10 cellular contexts compared by ENCODE assay signal in the genomic region with DNA sequence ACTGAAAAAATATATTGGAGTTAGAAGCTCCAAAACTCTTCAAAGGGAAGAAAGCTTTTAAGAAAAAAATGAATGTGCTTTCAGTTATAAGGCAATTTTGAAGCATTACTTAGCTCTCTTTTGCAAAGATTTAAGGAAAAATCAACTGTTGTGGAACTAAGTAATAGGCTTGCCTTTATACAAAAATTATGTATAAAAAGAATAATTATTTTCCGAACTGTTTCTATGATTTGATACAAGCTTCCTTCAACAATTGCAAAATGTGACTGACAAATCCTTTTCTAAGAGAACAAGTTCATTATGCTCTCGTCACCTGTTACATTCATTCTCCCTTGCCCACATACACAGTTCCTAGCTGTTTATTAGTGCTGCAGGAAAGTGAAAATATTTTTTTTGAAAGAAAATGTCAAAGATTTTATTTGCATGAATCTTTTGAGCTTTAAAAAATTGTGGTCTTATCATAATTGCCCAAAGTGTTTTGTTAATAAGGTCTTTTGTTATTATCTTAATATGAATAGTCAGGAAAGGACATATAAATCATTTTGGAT.
DNase-seq lines count a peak whose midpoint lies in the region; ATAC-seq and TF ChIP-seq lines count a peak whose summit lies in the region.
"Had no signal": no experiment of that assay in that cellular context is flagged by ENCODE, and none has a peak within 500 bp of the region (broad histone marks: within the 10 kb centered on the region; RNA-seq: fewer than 3 reads in every experiment).

No MANE protein-coding gene starts in this region.

- H3K27me3 ChIP-seq in GM23248 (replicated peaks; ENCODE audit: insufficient read depth) (no peaks in the 10 kb centered on the region), adipocyte (replicated peaks; ENCODE audit: control insufficient read depth, insufficient read depth, low read length) (no peaks in the 10 kb centered on the region), skeletal muscle satellite cell (ENCODE audit: control insufficient read depth, insufficient read depth, low read length) (no peaks in the 10 kb centered on the region), spleen (replicated peaks in 1 of 7) (no peaks in the 10 kb centered on the region)

- no peak for TF ChIP-seq POLR2A in spleen (IDR thresholded peaks at IDR 0.05)

- H3K36me3 ChIP-seq in GM23248 (ENCODE audit: low read depth) (no peaks in the 10 kb centered on the region; the same call in 1 of the 2 replicates), adipocyte (ENCODE audit: control insufficient read depth, insufficient read depth, low read length, severe bottlenecking) (no peaks in the 10 kb centered on the region), skeletal muscle satellite cell (ENCODE audit: insufficient read depth, low read length) (no peaks in the 10 kb centered on the region), spleen (no peaks in the 10 kb centered on the region)

- TF ChIP-seq CTCF in spleen (IDR thresholded peaks at IDR 0.05 in 8 of 11, conservative IDR thresholded peaks at IDR 0.05 in 3 of 11) = no peak

- H3K9me2 ChIP-seq in GM23248 (ENCODE audit: insufficient read depth) = no peaks in the 10 kb centered on the region

- in situ Hi-C loops in GM23248 (cut with MboI) = loop anchor here (10.0 kb wide), 2 partner anchors 109 to 111 kb away; no protein-coding TSS in a partner anchor

- WGBS in GM23248 (ENCODE audit: low coverage in 1 of 2, low lambda C conversion rate in 2 of 2, missing lambda C conversion rate in 2 of 2), 2 experiments = 4 to 5% methylated on average over 2 of the region's 2 CpGs
- WGBS in spleen, 5 donors = 33 to 56% (median 53%) methylated on average over 2 of the region's 2 CpGs

- H3K9ac ChIP-seq in GM23248 (peak overlapping the region; percentile 89), adipocyte (ENCODE audit: low read length) (peak overlapping the region; percentile 87), skeletal muscle satellite cell (ENCODE audit: low read depth, low read length) (peak overlapping the region; percentile 90)

- peaks cover 43% of the 10 kb centered on the region for H3F3A ChIP-seq in GM23248 (ENCODE audit: insufficient read depth)

- peaks cover 24% of the 10 kb centered on the region for H3K4me1 ChIP-seq in GM23248 (ENCODE audit: insufficient read depth)
- peaks cover 10% of the 10 kb centered on the region for H3K4me1 ChIP-seq in adipocyte (ENCODE audit: control insufficient read depth, insufficient read depth, low read length)
- H3K4me1 ChIP-seq in skeletal muscle satellite cell (ENCODE audit: control insufficient read depth, insufficient read depth, low read length) = peaks cover 10% of the 10 kb centered on the region
- peaks cover 0 to 31% (median 7%) of the 10 kb centered on the region in 6 donors for H3K4me1 ChIP-seq in spleen

- peak overlapping the region; percentile 95 for H3K4me2 ChIP-seq in GM23248 (ENCODE audit: unreplicated experiment)
- peak overlapping the region; percentile 77 for H3K4me2 ChIP-seq in skeletal muscle satellite cell (ENCODE audit: low read length)

- no peaks in the 10 kb centered on the region for H4K20me1 ChIP-seq in GM23248 (ENCODE audit: insufficient read depth)

- ATAC-seq in HG02763 (IDR thresholded peaks at IDR 0.05; ENCODE audit: unreplicated experiment) = no peak

- intact Hi-C loops in spleen (cut with DNase I; ENCODE audit: low total_unique reads) = no loop called here

- H3K4me3 ChIP-seq in GM23248 (peak overlapping the region; percentile 82), adipocyte (ENCODE audit: low read length) (peak overlapping the region; percentile 82), skeletal muscle satellite cell (ENCODE audit: low read length) (peak overlapping the region; percentile 74), spleen (no peak overlapping the region)

- DNase-seq in GM23248 (peak; percentile 30), adipocyte (ENCODE audit: low read depth) (peak; percentile 19), glomerular visceral epithelial cell (ENCODE audit: extremely low spot score) (peak; percentile 31), anterior cingulate cortex (lab: John Stamatoyannopoulos, UW) (no peak), iPS-NIHi11 (ENCODE audit: low spot score) (no peak), spleen (no peak)
- DNase-seq: foreskin melanocyte, trophoblast cell had no signal

- H3K9me3 ChIP-seq in GM23248 (ENCODE audit: low read depth) (no peaks in the 10 kb centered on the region), adipocyte (ENCODE audit: control insufficient read depth, low read length) (no peaks in the 10 kb centered on the region), skeletal muscle satellite cell (replicated peaks; ENCODE audit: low read length) (no peaks in the 10 kb centered on the region), spleen (peaks cover 0 to 4% (median 0%) of the 10 kb centered on the region in 8 donors)

- H2AFZ ChIP-seq in GM23248 = peak overlapping the region; percentile 81

- H3K27ac ChIP-seq in GM23248 (peak overlapping the region; percentile 92), spleen (no peak overlapping the region)

- peaks cover 53% of the 10 kb centered on the region for H3K79me2 ChIP-seq in GM23248 (ENCODE audit: insufficient read depth)

Comparison
In these comparisons a context has a peak if more than half of its experiments do, and no peak if none do; other contexts are left out.
1. DNase-seq: peak in GM23248 (single experiment), adipocyte (single experiment) and glomerular visceral epithelial cell (single experiment); none in anterior cingulate cortex (0 of 58), iPS-NIHi11 (single experiment) and spleen (single experiment).
2. H3K4me3 ChIP-seq: peak in GM23248 (single experiment), adipocyte (single experiment) and skeletal muscle satellite cell (single experiment); none in spleen (0 of 8).
3. Peak in every context shown above with its lines, with median percentiles within 50 percentile points of each other: H3K9ac ChIP-seq.